7 cellular contexts compared by ENCODE assay signal in the genomic region with DNA sequence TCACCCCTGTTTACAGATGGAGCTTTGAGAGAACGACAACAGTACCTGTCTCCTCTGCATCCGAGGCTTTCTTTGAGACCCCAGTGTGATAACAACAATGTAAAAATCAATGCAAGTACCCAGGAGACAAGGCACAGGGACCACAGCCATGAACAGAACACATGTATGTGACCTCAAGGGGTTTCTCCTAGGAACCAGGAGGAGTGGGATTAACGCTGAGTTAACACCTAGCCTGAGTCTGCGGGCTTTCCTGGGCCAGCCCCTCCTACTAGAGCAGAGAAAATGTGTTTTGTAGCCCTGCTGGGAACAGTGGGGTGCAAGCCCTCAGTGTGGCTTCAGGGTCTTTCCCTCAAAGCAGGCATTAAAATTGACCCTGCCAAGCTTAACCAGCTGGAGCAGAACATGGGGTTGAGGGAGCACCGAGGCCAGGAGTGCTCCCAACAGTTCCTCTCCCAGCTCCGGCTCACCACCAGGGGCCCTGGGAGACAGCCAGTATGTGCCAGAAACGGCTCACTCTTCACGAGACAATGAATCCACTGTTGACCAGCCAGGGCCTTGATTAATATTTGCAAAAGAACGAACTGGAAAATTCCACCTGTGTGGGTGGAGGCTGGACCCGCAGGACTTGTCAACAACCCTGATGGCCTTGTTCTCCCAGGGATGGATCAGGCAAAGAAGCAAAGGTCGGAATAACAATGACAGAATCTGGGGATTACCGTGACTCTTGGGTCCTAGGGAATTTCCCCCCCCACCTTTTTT. TPM values are rescaled to one million over a fixed set of nuclear protein-coding genes. Genes with fewer than 3 reads are reported as not detected.
DNase-seq lines count a peak whose midpoint lies in the region; ATAC-seq and TF ChIP-seq lines count a peak whose summit lies in the region.

No MANE protein-coding gene starts in this region.

- peak overlapping the region; percentile 13 to 88 for H3K4me3 Mint-ChIP-seq in stimulated activated naive B cell treated with anti-CD40 and anti-IgM and Interleukin-4, amounts not matched to agents 10 μg/mL and 1 μg/mL and 100 μg/mL, for 72 hours

- H3K4ac ChIP-seq in mesenchymal stem cell (ENCODE audit: low read depth in 1 of 2, low read length in 2 of 2): no peak overlapping the region

- H3K4me1 ChIP-seq in adrenal gland (replicated peaks in 1 of 2): peaks cover 7 to 13% of the 10 kb centered on the region in 2 donors
- peaks cover 3% of the 10 kb centered on the region for H3K4me1 ChIP-seq in right cardiac atrium (ENCODE audit: control insufficient read depth, insufficient read depth, low read length)
- H3K4me1 ChIP-seq in mesenchymal stem cell (ENCODE audit: control insufficient read depth, insufficient read depth, low read depth, low read length): peaks cover 14% of the 10 kb centered on the region

- H3K27me3 Mint-ChIP-seq in stimulated activated naive B cell treated with anti-CD40 and anti-IgM and Interleukin-4, amounts not matched to agents 10 μg/mL and 1 μg/mL and 100 μg/mL, for 72 hours: peaks cover 13 to 53% of the 10 kb centered on the region in 2 donors

- H3K18ac ChIP-seq in mesenchymal stem cell (ENCODE audit: low read depth in 1 of 2, low read length in 2 of 2): no peak overlapping the region

- no peak for TF ChIP-seq POLR2A in adrenal gland (IDR thresholded peaks at IDR 0.05)

- H4K8ac ChIP-seq in mesenchymal stem cell (ENCODE audit: low read length): no peak overlapping the region

- no peak overlapping the region for H2BK5ac ChIP-seq in mesenchymal stem cell (ENCODE audit: low read depth, low read length, poor library complexity, severe bottlenecking)

- no peak overlapping the region for H2AK5ac ChIP-seq in mesenchymal stem cell (ENCODE audit: low read length, severe bottlenecking)

- no peak overlapping the region for H3K23ac ChIP-seq in mesenchymal stem cell (ENCODE audit: low read length in 2 of 2)

- no peak overlapping the region for H2BK120ac ChIP-seq in mesenchymal stem cell (ENCODE audit: low read depth, low read length)

- intact Hi-C loops in adrenal gland (cut with DNase I): no loop called here
- intact Hi-C loops in right cardiac atrium (cut with DNase I): no loop called here

- DNase-seq in HCEC 1CT (peak; percentile 6), adrenal gland (peak; percentile 46 to 85 (median 80)), right cardiac atrium (peak; percentile 46 to 73 (median 67)), NK-92 (lab: John Stamatoyannopoulos, UW; ENCODE audit: unreplicated experiment) (no peak), mesenchymal stem cell (no peak)
- DNase-seq in stimulated activated naive B cell treated with anti-CD40 and anti-IgM and Interleukin-4, amounts not matched to agents 10 μg/mL and 1 μg/mL and 100 μg/mL, for 72 hours: no peak

- ATAC-seq in right cardiac atrium (peak; percentile 27 to 28), GM21737 (IDR thresholded peaks at IDR 0.05; ENCODE audit: unreplicated experiment) (no peak)
- peak in 1 of 2 donors; percentile 1 for ATAC-seq in stimulated activated naive B cell treated with anti-CD40 and anti-IgM and Interleukin-4, amounts not matched to agents 10 μg/mL and 1 μg/mL and 100 μg/mL, for 72 hours (replicated peaks)

- 42 to 62% (median 49%) methylated on average over 8 to 12 of the region's 12 CpGs for WGBS in adrenal gland, 4 donors
- 43% methylated on average over 12 of the region's 12 CpGs for WGBS in right cardiac atrium
- WGBS in mesenchymal stem cell: 66% methylated on average over 11 of the region's 12 CpGs

- peak in 4 of 6 experiments; percentile 18 to 52 (median 36) for TF ChIP-seq CTCF in adrenal gland (IDR thresholded peaks at IDR 0.05)

- H3K9me3 Mint-ChIP-seq in stimulated activated naive B cell treated with anti-CD40 and anti-IgM and Interleukin-4, amounts not matched to agents 10 μg/mL and 1 μg/mL and 100 μg/mL, for 72 hours: no peaks in the 10 kb centered on the region

- no peak overlapping the region for H2BK12ac ChIP-seq in mesenchymal stem cell (ENCODE audit: low read length in 2 of 2)

- no peak overlapping the region for H3K9ac ChIP-seq in mesenchymal stem cell (ENCODE audit: low read length)

- no peaks in the 10 kb centered on the region for H3K79me1 ChIP-seq in mesenchymal stem cell (replicated peaks; ENCODE audit: low read length, poor library complexity, severe bottlenecking)

- peaks cover 39 to 48% of the 10 kb centered on the region in 2 donors for H3K36me3 Mint-ChIP-seq in stimulated activated naive B cell treated with anti-CD40 and anti-IgM and Interleukin-4, amounts not matched to agents 10 μg/mL and 1 μg/mL and 100 μg/mL, for 72 hours

- peak overlapping the region; percentile 74 for H3K27ac Mint-ChIP-seq in stimulated activated naive B cell treated with anti-CD40 and anti-IgM and Interleukin-4, amounts not matched to agents 10 μg/mL and 1 μg/mL and 100 μg/mL, for 72 hours

- H3K9me3 ChIP-seq in adrenal gland (replicated peaks in 1 of 3): no peaks in the 10 kb centered on the region
- H3K9me3 ChIP-seq in right cardiac atrium (ENCODE audit: control insufficient read depth, low read length): no peaks in the 10 kb centered on the region
- H3K9me3 ChIP-seq in mesenchymal stem cell (ENCODE audit: control insufficient read depth, low read length): no peaks in the 10 kb centered on the region

- H2BK15ac ChIP-seq in mesenchymal stem cell (ENCODE audit: low read depth, poor library complexity, severe bottlenecking): no peak overlapping the region

- H3K27me3 ChIP-seq in adrenal gland (no peaks in the 10 kb centered on the region), right cardiac atrium (ENCODE audit: control insufficient read depth, insufficient read depth) (no peaks in the 10 kb centered on the region), mesenchymal stem cell (ENCODE audit: control insufficient read depth in 1 of 2, insufficient read depth in 1 of 2, low read length in 2 of 2) (peaks cover 10 to 17% of the 10 kb centered on the region in 2 experiments)

- no peak overlapping the region for H2AFZ ChIP-seq in mesenchymal stem cell (ENCODE audit: low read depth, low read length)

- H3K27ac ChIP-seq in adrenal gland: peak overlapping the region in 4 of 5 donors; percentile 20 to 78 (median 58)
- H3K27ac ChIP-seq in right cardiac atrium (ENCODE audit: low read length): no peak overlapping the region
- H3K27ac ChIP-seq in mesenchymal stem cell (ENCODE audit: low read length, poor library complexity, severe bottlenecking): no peak overlapping the region

- no peak overlapping the region for H3K4me3 ChIP-seq in adrenal gland
- no peak overlapping the region for H3K4me3 ChIP-seq in right cardiac atrium (ENCODE audit: low read length)
- no peak overlapping the region for H3K4me3 ChIP-seq in mesenchymal stem cell (ENCODE audit: insufficient read depth in 1 of 2, low read depth in 1 of 2, low read length in 2 of 2)

- H3K4me2 ChIP-seq in mesenchymal stem cell (ENCODE audit: low read length, poor library complexity, severe bottlenecking): no peak overlapping the region

- H3K4me1 Mint-ChIP-seq in stimulated activated naive B cell treated with anti-CD40 and anti-IgM and Interleukin-4, amounts not matched to agents 10 μg/mL and 1 μg/mL and 100 μg/mL, for 72 hours: peaks cover 33 to 55% of the 10 kb centered on the region in 2 donors

- no peak overlapping the region for H4K91ac ChIP-seq in mesenchymal stem cell (ENCODE audit: low read length)

- H3K14ac ChIP-seq in mesenchymal stem cell (ENCODE audit: low read length in 2 of 2): no peak overlapping the region

- H3K36me3 ChIP-seq in adrenal gland (replicated peaks in 1 of 2) (no peaks in the 10 kb centered on the region), mesenchymal stem cell (ENCODE audit: control insufficient read depth in 1 of 2, insufficient read depth in 2 of 2, low read depth in 1 of 2, low read length in 2 of 2) (no peaks in the 10 kb centered on the region)

RNA-seq across cellular contexts. Expression of a gene that starts 3.6 kb away (rescaled TPM):
- 10 to 100 TPM in 4 of 8 donors, 1 to 10 TPM in 4; 3.5 to 29.6 (median 8.5) TPM for total RNA-seq in adrenal gland
- polyA plus RNA-seq in adrenal gland: 1 to 10 TPM; 1.1 to 6.0 (median 3.0) TPM
- 1 to 10 TPM; 4.6 to 8.2 (median 6.9) TPM for total RNA-seq in right cardiac atrium
- polyA plus RNA-seq in right cardiac atrium: 2.2 TPM
- polyA plus RNA-seq in mesenchymal stem cell (2013, experiment 1 of 2): 0.01 TPM
- polyA plus RNA-seq in mesenchymal stem cell (2013, experiment 2 of 2): under 0.01 TPM

RNA-seq across cellular contexts. Expression of a gene that starts 3.8 kb away (rescaled TPM):
- 10 to 100 TPM in 1 of 8 donors, 1 to 10 TPM in 5, under 1 TPM in 2; 0.35 to 12.0 (median 2.1) TPM for total RNA-seq in adrenal gland
- polyA plus RNA-seq in adrenal gland: 1 to 10 TPM in 2 of 3 donors, under 1 TPM in 1; 0.70 to 7.0 (median 4.9) TPM
- total RNA-seq in right cardiac atrium: 1 to 10 TPM; 1.4 to 2.9 (median 2.2) TPM
- 1.3 TPM for polyA plus RNA-seq in right cardiac atrium
- polyA plus RNA-seq in mesenchymal stem cell (2013, experiment 1 of 2): not detected
- 0.04 TPM for polyA plus RNA-seq in mesenchymal stem cell (2013, experiment 2 of 2)

RNA-seq across cellular contexts. Expression of a gene that starts 39.3 kb away (rescaled TPM):
- total RNA-seq in adrenal gland: 10 to 100 TPM in 7 of 8 donors, 1 to 10 TPM in 1; 5.8 to 26.0 (median 21.9) TPM
- 10 to 100 TPM; 17.8 to 20.4 (median 18.9) TPM for polyA plus RNA-seq in adrenal gland
- total RNA-seq in right cardiac atrium: 10 to 100 TPM; 31.5 to 47.9 (median 36.9) TPM
- polyA plus RNA-seq in right cardiac atrium: 13.4 TPM
- 18.4 TPM for polyA plus RNA-seq in mesenchymal stem cell (2013, experiment 1 of 2)
- 19.2 TPM for polyA plus RNA-seq in mesenchymal stem cell (2013, experiment 2 of 2)

RNA-seq across cellular contexts. Expression of a gene that starts 49.0 kb away (rescaled TPM):
- total RNA-seq in adrenal gland: 100 to 1,000 TPM in 1 of 8 donors, 10 to 100 TPM in 7; 36.2 to 116 (median 58.4) TPM
- 100 to 1,000 TPM; 112 to 203 (median 123) TPM for polyA plus RNA-seq in adrenal gland
- total RNA-seq in right cardiac atrium: 100 to 1,000 TPM in 2 of 4 donors, 10 to 100 TPM in 2; 86.9 to 115 (median 101) TPM
- 187 TPM for polyA plus RNA-seq in right cardiac atrium
- 54.5 TPM for polyA plus RNA-seq in mesenchymal stem cell (2013, experiment 1 of 2)
- 57.9 TPM for polyA plus RNA-seq in mesenchymal stem cell (2013, experiment 2 of 2)

Comparison
In these comparisons a context has a peak if more than half of its experiments do, and no peak if none do; other contexts are left out.
1. DNase-seq: peak in HCEC 1CT (single experiment), adrenal gland (7 of 7) and right cardiac atrium (3 of 3); none in stimulated activated naive B cell treated with anti-CD40 and anti-IgM and Interleukin-4, amounts not matched to agents 10 μg/mL and 1 μg/mL and 100 μg/mL, for 72 hours (single experiment), NK-92 (single experiment) and mesenchymal stem cell (single experiment).
2. H3K27ac ChIP-seq: peak in adrenal gland (4 of 5); none in right cardiac atrium (single experiment) and mesenchymal stem cell (single experiment).